ENCODE assay signal across 8 cellular contexts in genomic region chr1:169795687-169796086, GRCh38. TPM values are rescaled to one million over a fixed set of nuclear protein-coding genes. Genes with fewer than 3 reads are reported as not detected.
DNase-seq lines count a peak whose midpoint lies in the region; ATAC-seq and TF ChIP-seq lines count a peak whose summit lies in the region.

No MANE protein-coding gene starts in this region.

- no peaks in the 10 kb centered on the region for H3K9me3 ChIP-seq in right lobe of liver

- no peak for TF ChIP-seq CTCF in right lobe of liver (IDR thresholded peaks at IDR 0.05)

- H3K4me3 Mint-ChIP-seq in activated naive CD8-positive, alpha-beta T cell = peak overlapping the region; percentile 98

- no peaks in the 10 kb centered on the region for H3K27me3 ChIP-seq in right lobe of liver

- H3K4me1 Mint-ChIP-seq in activated naive CD8-positive, alpha-beta T cell (ENCODE audit: low read depth) = peaks cover 44% of the 10 kb centered on the region

- peak; percentile 14 for DNase-seq in stimulated activated CD4-positive, alpha-beta T cell treated with anti-CD3 and anti-CD28 coated beads, Interleukin-15, amount 100 ng/mL, for 24 hours
- DNase-seq in stimulated activated CD4-positive, alpha-beta T cell treated with anti-CD3 and anti-CD28 coated beads, Interleukin-4, amount 100 ng/mL, for 24 hours = no peak
- DNase-seq in right lobe of liver (no peak), cerebellar cortex (ENCODE audit: low spot score) (no peak), OCI-M2 (lab: John Stamatoyannopoulos, UW; ENCODE audit: unreplicated experiment) (no peak)

- intact Hi-C loops in right lobe of liver (cut with DNase I) = no loop called here

- no peak for ATAC-seq in right lobe of liver
- no peak for ATAC-seq in GM19463 (IDR thresholded peaks at IDR 0.05; ENCODE audit: unreplicated experiment)
- no peak for ATAC-seq in GM21360 (IDR thresholded peaks at IDR 0.05; ENCODE audit: unreplicated experiment)

- TF ChIP-seq POLR2A in right lobe of liver (IDR thresholded peaks at IDR 0.05) = no peak

- H3K9me3 Mint-ChIP-seq in activated naive CD8-positive, alpha-beta T cell (ENCODE audit: low read depth) = no peaks in the 10 kb centered on the region

- H3K27ac Mint-ChIP-seq in activated naive CD8-positive, alpha-beta T cell = peak overlapping the region; percentile 98

- peak overlapping the region in 2 of 3 donors; percentile 74 for H3K4me3 ChIP-seq in right lobe of liver

- no peaks in the 10 kb centered on the region for H3K27me3 Mint-ChIP-seq in activated naive CD8-positive, alpha-beta T cell

- H3K4me1 ChIP-seq in right lobe of liver = peaks cover 0 to 13% (median 2%) of the 10 kb centered on the region in 4 donors

- peaks cover 6% of the 10 kb centered on the region for H3K36me3 Mint-ChIP-seq in activated naive CD8-positive, alpha-beta T cell

- no peak overlapping the region for H3K27ac ChIP-seq in right lobe of liver

- no peaks in the 10 kb centered on the region for H3K36me3 ChIP-seq in right lobe of liver

- 19% methylated on average over 5 of the region's 5 CpGs for WGBS in right lobe of liver (ENCODE audit: insufficient coverage, low coverage, low lambda C conversion rate, missing lambda C conversion rate)

RNA-seq across cellular contexts. Expression of gene METTL18, which starts 1.0 kb away (rescaled TPM):
- total RNA-seq in right lobe of liver = 1 to 10 TPM; 2.2 to 4.4 (median 2.8) TPM
